18 cellular contexts compared by ENCODE assay signal in the genomic region with DNA sequence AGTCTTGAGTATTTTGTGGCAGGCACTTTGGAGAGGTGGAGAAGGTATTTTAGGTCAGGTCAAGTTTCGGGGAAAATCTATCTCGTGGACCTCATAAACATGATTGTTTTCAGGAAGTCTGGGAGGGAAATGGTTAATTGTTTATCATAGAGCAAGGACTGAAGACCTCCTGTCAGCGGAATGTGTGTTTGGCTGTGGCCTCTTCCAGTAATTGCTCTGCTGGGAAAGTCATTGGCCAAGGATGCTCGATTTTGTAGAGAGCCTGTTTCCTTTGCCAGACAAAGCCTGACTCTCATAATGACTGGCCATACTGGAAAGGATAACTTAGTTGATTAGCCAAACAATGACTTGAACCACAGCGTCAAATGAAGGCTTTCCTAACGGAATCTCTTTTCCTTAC. TPM values are rescaled to one million over a fixed set of nuclear protein-coding genes. Genes with fewer than 3 reads are reported as not detected.
DNase-seq lines count a peak whose midpoint lies in the region; ATAC-seq and TF ChIP-seq lines count a peak whose summit lies in the region.
"Had no signal": no experiment of that assay in that cellular context is flagged by ENCODE, and none has a peak within 500 bp of the region (broad histone marks: within the 10 kb centered on the region; RNA-seq: fewer than 3 reads in every experiment).

No MANE protein-coding gene starts in this region.

- H3K9ac ChIP-seq in mesenchymal stem cell (ENCODE audit: low read length) (peak overlapping the region; percentile 72), neural progenitor cell (no peak overlapping the region)

- H3K27ac Mint-ChIP-seq in activated T-cell treated with anti-CD3 and anti-CD28 coated beads, Interleukin-2, amount 50 U/mL, for 24 hours, result peak overlapping the region; percentile 14
- no peak overlapping the region for H3K27ac Mint-ChIP-seq in neural progenitor cell
- H3K27ac Mint-ChIP-seq in stimulated activated naive CD8-positive, alpha-beta T cell treated with anti-CD3 and anti-CD28 coated beads, Interleukin-15, amount 100 ng/mL, for 72 hours, result no peak overlapping the region

- no peaks in the 10 kb centered on the region for H3F3A ChIP-seq in neural progenitor cell (ENCODE audit: low read depth)

- peak overlapping the region in 1 of 2 experiments; percentile 69 for H3K4ac ChIP-seq in mesenchymal stem cell (ENCODE audit: low read depth in 1 of 2, low read length in 2 of 2)

- H4K91ac ChIP-seq in mesenchymal stem cell (ENCODE audit: low read length), result peak overlapping the region; percentile 77

- H3K4me3 Mint-ChIP-seq in activated T-cell treated with anti-CD3 and anti-CD28 coated beads, Interleukin-2, amount 50 U/mL, for 24 hours, result no peak overlapping the region
- H3K4me3 Mint-ChIP-seq in neural progenitor cell, result no peak overlapping the region
- no peak overlapping the region for H3K4me3 Mint-ChIP-seq in stimulated activated naive CD8-positive, alpha-beta T cell treated with anti-CD3 and anti-CD28 coated beads, Interleukin-15, amount 100 ng/mL, for 72 hours
- H3K4me3 Mint-ChIP-seq: activated T-cell treated with anti-CD3 and anti-CD28 coated beads, Interleukin-2, amount 50 U/mL, for 4 hours had no signal

- H4K20me1 ChIP-seq in neural progenitor cell (ENCODE audit: low read depth), result no peaks in the 10 kb centered on the region

- no peak overlapping the region for H3K4me2 ChIP-seq in mesenchymal stem cell (ENCODE audit: low read length, poor library complexity, severe bottlenecking)
- no peak overlapping the region for H3K4me2 ChIP-seq in neural progenitor cell

- peak overlapping the region; percentile 92 for H2BK120ac ChIP-seq in mesenchymal stem cell (ENCODE audit: low read depth, low read length)

- H3K9me3 Mint-ChIP-seq in activated T-cell treated with anti-CD3 and anti-CD28 coated beads, Interleukin-2, amount 50 U/mL, for 24 hours, result no peaks in the 10 kb centered on the region
- H3K9me3 Mint-ChIP-seq in neural progenitor cell, result no peaks in the 10 kb centered on the region
- H3K9me3 Mint-ChIP-seq in stimulated activated naive CD8-positive, alpha-beta T cell treated with anti-CD3 and anti-CD28 coated beads, Interleukin-15, amount 100 ng/mL, for 72 hours, result no peaks in the 10 kb centered on the region
- H3K9me3 Mint-ChIP-seq: activated T-cell treated with anti-CD3 and anti-CD28 coated beads, Interleukin-2, amount 50 U/mL, for 4 hours had no signal

- no peak overlapping the region for H3K4me3 ChIP-seq in fibroblast of mammary gland (ENCODE audit: control insufficient read depth, low read depth, low read length)
- H3K4me3 ChIP-seq in mesenchymal stem cell (ENCODE audit: insufficient read depth in 1 of 2, low read depth in 1 of 2, low read length in 2 of 2), result peak overlapping the region in 1 of 2 experiments; percentile 20
- H3K4me3 ChIP-seq in upper lobe of right lung, result no peak overlapping the region
- no peak overlapping the region for H3K4me3 ChIP-seq in neural progenitor cell
- H3K4me3 ChIP-seq: uterus had no signal

- H3K27ac ChIP-seq in mesenchymal stem cell (ENCODE audit: low read length, poor library complexity, severe bottlenecking) (no peak overlapping the region), upper lobe of right lung (peak overlapping the region; percentile 27), neural progenitor cell (no peak overlapping the region)

- H3K18ac ChIP-seq in mesenchymal stem cell (ENCODE audit: low read depth in 1 of 2, low read length in 2 of 2), result peak overlapping the region; percentile 92

- H2AK5ac ChIP-seq in mesenchymal stem cell (ENCODE audit: low read length, severe bottlenecking), result no peak overlapping the region

- TF ChIP-seq CTCF in fibroblast of mammary gland (conservative IDR thresholded peaks at IDR 0.05; ENCODE audit: control insufficient read depth, insufficient read depth, low read depth, low read length), result no peak
- no peak for TF ChIP-seq CTCF in upper lobe of right lung (IDR thresholded peaks at IDR 0.05)
- no peak for TF ChIP-seq CTCF in neural progenitor cell (IDR thresholded peaks at IDR 0.05)

- peaks cover 66% of the 10 kb centered on the region for H3K4me1 Mint-ChIP-seq in activated T-cell treated with anti-CD3 and anti-CD28 coated beads, Interleukin-2, amount 50 U/mL, for 24 hours (ENCODE audit: low read depth)
- H3K4me1 Mint-ChIP-seq in neural progenitor cell, result peaks cover 7% of the 10 kb centered on the region
- H3K4me1 Mint-ChIP-seq in stimulated activated naive CD8-positive, alpha-beta T cell treated with anti-CD3 and anti-CD28 coated beads, Interleukin-15, amount 100 ng/mL, for 72 hours, result peaks cover 8% of the 10 kb centered on the region

- H2BK12ac ChIP-seq in mesenchymal stem cell (ENCODE audit: low read length in 2 of 2), result peak overlapping the region in 1 of 2 experiments; percentile 87

- no peak overlapping the region for H3K14ac ChIP-seq in mesenchymal stem cell (ENCODE audit: low read length in 2 of 2)

- WGBS in mesenchymal stem cell, result 17% methylated on average over 6 of the region's 6 CpGs

- H2BK15ac ChIP-seq in mesenchymal stem cell (ENCODE audit: low read depth, poor library complexity, severe bottlenecking), result no peak overlapping the region

- H3K36me3 ChIP-seq in mesenchymal stem cell (ENCODE audit: control insufficient read depth in 1 of 2, insufficient read depth in 2 of 2, low read depth in 1 of 2, low read length in 2 of 2), result no peaks in the 10 kb centered on the region
- H3K36me3 ChIP-seq in upper lobe of right lung, result no peaks in the 10 kb centered on the region
- H3K36me3 ChIP-seq in neural progenitor cell, result no peaks in the 10 kb centered on the region
- H3K36me3 ChIP-seq: uterus had no signal

- H3K27me3 ChIP-seq in mesenchymal stem cell (ENCODE audit: control insufficient read depth in 1 of 2, insufficient read depth in 1 of 2, low read length in 2 of 2) (no peaks in the 10 kb centered on the region), upper lobe of right lung (no peaks in the 10 kb centered on the region), neural progenitor cell (peaks cover 4% of the 10 kb centered on the region)
- H3K27me3 ChIP-seq: uterus had no signal

- no peak overlapping the region for H2BK5ac ChIP-seq in mesenchymal stem cell (ENCODE audit: low read depth, low read length, poor library complexity, severe bottlenecking)

- intact Hi-C loops in upper lobe of right lung (cut with DNase I), result loop anchor here (5.0 to 10.0 kb wide), 3 partner anchors 146 to 423 kb away; no protein-coding TSS in a partner anchor

- no peaks in the 10 kb centered on the region for H3K79me1 ChIP-seq in mesenchymal stem cell (replicated peaks; ENCODE audit: low read length, poor library complexity, severe bottlenecking)

- ATAC-seq in upper lobe of right lung, result no peak
- ATAC-seq in GM21390 (IDR thresholded peaks at IDR 0.05; ENCODE audit: unreplicated experiment), result no peak
- ATAC-seq in stimulated activated naive CD8-positive, alpha-beta T cell treated with anti-CD3 and anti-CD28 coated beads, Interleukin-15, amount 100 ng/mL, for 72 hours, result no peak
- ATAC-seq: activated T-cell treated with anti-CD3 and anti-CD28 coated beads, Interleukin-2, amount 50 U/mL, for 4 hours had no signal

- H2AFZ ChIP-seq in mesenchymal stem cell (ENCODE audit: low read depth, low read length), result no peak overlapping the region
- no peak overlapping the region for H2AFZ ChIP-seq in neural progenitor cell (replicated peaks)

- H3K4me1 ChIP-seq in mesenchymal stem cell (ENCODE audit: control insufficient read depth, insufficient read depth, low read depth, low read length) (peaks cover 14% of the 10 kb centered on the region), upper lobe of right lung (peaks cover 27% of the 10 kb centered on the region), neural progenitor cell (no peaks in the 10 kb centered on the region)

- H4K8ac ChIP-seq in mesenchymal stem cell (ENCODE audit: low read length), result peak overlapping the region; percentile 73

- DNase-seq in activated T-cell treated with anti-CD3 and anti-CD28 coated beads, Interleukin-2, amount 50 U/mL, for 24 hours, result no peak
- DNase-seq in activated T-cell treated with anti-CD3 and anti-CD28 coated beads for 4 hours, result no peak
- DNase-seq in fibroblast of mammary gland (ENCODE audit: low read depth), result peak; percentile 77
- peak; percentile 68 for DNase-seq in mesenchymal stem cell
- DNase-seq in upper lobe of right lung, result no peak
- DNase-seq in neural progenitor cell (ENCODE audit: low spot score), result no peak
- DNase-seq in stimulated activated naive CD8-positive, alpha-beta T cell treated with anti-CD3 and anti-CD28 coated beads, Interleukin-15, amount 100 ng/mL, for 72 hours, result no peak
- DNase-seq: activated CD4-positive, alpha-beta T cell treated with anti-CD3 and anti-CD28 coated beads for 4 hours; activated T-cell treated with anti-CD3 and anti-CD28 coated beads, Interleukin-2, amount 50 U/mL, for 4 hours; effector CD4-positive, alpha-beta T cell; NCI-H82; stimulated activated CD4-positive, alpha-beta T cell treated with anti-CD3 and anti-CD28 coated beads, Interleukin-2, amount 100 ng/mL, for 48 hours; uterus had no signal

- no peaks in the 10 kb centered on the region for H3K79me2 ChIP-seq in neural progenitor cell (ENCODE audit: low read depth)

- H3K9me3 ChIP-seq in mesenchymal stem cell (ENCODE audit: control insufficient read depth, low read length) (no peaks in the 10 kb centered on the region), upper lobe of right lung (no peaks in the 10 kb centered on the region), neural progenitor cell (ENCODE audit: low read depth) (no peaks in the 10 kb centered on the region)
- H3K9me3 ChIP-seq: uterus had no signal

- peaks cover 8% of the 10 kb centered on the region for H3K27me3 Mint-ChIP-seq in activated T-cell treated with anti-CD3 and anti-CD28 coated beads, Interleukin-2, amount 50 U/mL, for 24 hours
- H3K27me3 Mint-ChIP-seq in neural progenitor cell (ENCODE audit: insufficient read depth, low read depth), result peaks cover 5% of the 10 kb centered on the region
- H3K27me3 Mint-ChIP-seq in stimulated activated naive CD8-positive, alpha-beta T cell treated with anti-CD3 and anti-CD28 coated beads, Interleukin-15, amount 100 ng/mL, for 72 hours, result peaks cover 21% of the 10 kb centered on the region

- H3K36me3 Mint-ChIP-seq in activated T-cell treated with anti-CD3 and anti-CD28 coated beads, Interleukin-2, amount 50 U/mL, for 24 hours (ENCODE audit: low read depth), result peaks cover 29% of the 10 kb centered on the region
- H3K36me3 Mint-ChIP-seq in neural progenitor cell, result no peaks in the 10 kb centered on the region

- no peak overlapping the region for H3K23ac ChIP-seq in mesenchymal stem cell (ENCODE audit: low read length in 2 of 2)

RNA-seq across cellular contexts. Expression of a gene that starts 30.0 kb away (rescaled TPM):
- polyA plus RNA-seq in mesenchymal stem cell (2013, experiment 1 of 2), result 3.4 TPM
- 3.0 TPM for polyA plus RNA-seq in mesenchymal stem cell (2013, experiment 2 of 2)
- total RNA-seq in upper lobe of right lung (17.0 TPM), neural progenitor cell (ENCODE audit: low replicate concordance) (not detected in 2 replicates)
- total RNA-seq: frontal cortex; G401; M059J; T-helper 2 cell treated with Interferon-gamma antibody and Interleukin-4, amounts not matched to agents 100 ng/mL and 5 ng/mL, for 36 hours had no signal

Comparison
In these comparisons a context has a peak if more than half of its experiments do, and no peak if none do; other contexts are left out.
1. DNase-seq: peak in fibroblast of mammary gland (single experiment) and mesenchymal stem cell (single experiment); none in activated T-cell treated with anti-CD3 and anti-CD28 coated beads, Interleukin-2, amount 50 U/mL, for 24 hours (single experiment), activated T-cell treated with anti-CD3 and anti-CD28 coated beads for 4 hours (single experiment), upper lobe of right lung (single experiment), neural progenitor cell (single experiment) and stimulated activated naive CD8-positive, alpha-beta T cell treated with anti-CD3 and anti-CD28 coated beads, Interleukin-15, amount 100 ng/mL, for 72 hours (0 of 2).
2. RNA of a gene that starts 30.0 kb away (total RNA-seq): 17.0 TPM in upper lobe of right lung (single experiment); not detected in neural progenitor cell; every median in the first group is over 10 times any median in the second.